Comparison of ENCODE assay signal across 10 cellular contexts in genomic region chr16:19210968-19211367, GRCh38. TPM values are rescaled to one million over a fixed set of nuclear protein-coding genes. Genes with fewer than 3 reads are reported as not detected.
DNase-seq lines count a peak whose midpoint lies in the region; ATAC-seq and TF ChIP-seq lines count a peak whose summit lies in the region.
"Had no signal": no experiment of that assay in that cellular context is flagged by ENCODE, and none has a peak within 500 bp of the region (broad histone marks: within the 10 kb centered on the region; RNA-seq: fewer than 3 reads in every experiment).

No MANE protein-coding gene starts in this region.

- H4K20me1 ChIP-seq in DOHH2 (ENCODE audit: control insufficient read depth, insufficient read depth, low read depth, low read length): no peaks in the 10 kb centered on the region
- no peaks in the 10 kb centered on the region for H4K20me1 ChIP-seq in SU-DHL-6 (ENCODE audit: low read depth, low read length)

- H3K27me3 Mint-ChIP-seq in CD8-positive, alpha-beta T cell (ENCODE audit: low read depth): peaks cover 5% of the 10 kb centered on the region

- peak overlapping the region; percentile 3 for H2AFZ ChIP-seq in SU-DHL-6 (ENCODE audit: low read depth, low read length, severe bottlenecking)
- H2AFZ ChIP-seq: parathyroid adenoma had no signal

- H3K36me3 Mint-ChIP-seq in CD8-positive, alpha-beta T cell: no peaks in the 10 kb centered on the region

- peaks cover 12% of the 10 kb centered on the region for H3K79me2 ChIP-seq in DOHH2 (ENCODE audit: control insufficient read depth, low read length)
- H3K79me2 ChIP-seq in SU-DHL-6 (ENCODE audit: insufficient read depth, low read length): no peaks in the 10 kb centered on the region
- H3K79me2 ChIP-seq: parathyroid adenoma had no signal

- no peaks in the 10 kb centered on the region for H3K4me1 Mint-ChIP-seq in CD8-positive, alpha-beta T cell (ENCODE audit: low read depth)

- H3K27ac ChIP-seq in DOHH2 (ENCODE audit: low read depth, low read length): peak overlapping the region; percentile 98
- H3K27ac ChIP-seq in SU-DHL-6 (ENCODE audit: low read depth, low read length): peak overlapping the region; percentile 92
- H3K27ac ChIP-seq in CD8-positive, alpha-beta T cell (ENCODE audit: low read depth, low read length): no peak overlapping the region
- H3K27ac ChIP-seq in uterus: no peak overlapping the region
- H3K27ac ChIP-seq: parathyroid adenoma had no signal

- H3K27me3 ChIP-seq in DOHH2 (ENCODE audit: control insufficient read depth, low read length) (no peaks in the 10 kb centered on the region), SU-DHL-6 (ENCODE audit: low read length) (no peaks in the 10 kb centered on the region), uterus (no peaks in the 10 kb centered on the region)
- no peaks in the 10 kb centered on the region for H3K27me3 ChIP-seq in CD8-positive, alpha-beta T cell (ENCODE audit: insufficient read depth, low read length)

- H3K4me1 ChIP-seq in DOHH2 (ENCODE audit: control insufficient read depth, low read length): peaks cover 63% of the 10 kb centered on the region
- H3K4me1 ChIP-seq in CD8-positive, alpha-beta T cell (ENCODE audit: insufficient read depth, low read length): no peaks in the 10 kb centered on the region
- no peaks in the 10 kb centered on the region for H3K4me1 ChIP-seq in uterus
- H3K4me1 ChIP-seq: parathyroid adenoma had no signal

- H3K9me3 ChIP-seq in DOHH2 (ENCODE audit: control insufficient read depth, insufficient read depth, low read length) (peaks cover 15% of the 10 kb centered on the region; the same call in 1 of the 2 replicates), SU-DHL-6 (ENCODE audit: insufficient read depth, low read length) (no peaks in the 10 kb centered on the region), uterus (no peaks in the 10 kb centered on the region)
- H3K9me3 ChIP-seq in CD8-positive, alpha-beta T cell (ENCODE audit: low read length): no peaks in the 10 kb centered on the region

- H3K27ac Mint-ChIP-seq in CD8-positive, alpha-beta T cell: no peak overlapping the region
- H3K27ac Mint-ChIP-seq: activated T-helper 1 cell treated with anti-CD3 and anti-CD28 coated beads, Interleukin-12 subunit alpha, Interleukin-12 subunit beta, Interleukin-2, Interleukin-4 antibody, amounts not matched to agents 30 ng/mL and 10 ng/mL and 1 ng/mL, durations not matched to agents 14 hours and 24 hours and 36 hours had no signal

- H3F3A ChIP-seq in DOHH2 (ENCODE audit: control insufficient read depth, insufficient read depth) (peaks cover 16% of the 10 kb centered on the region), SU-DHL-6 (ENCODE audit: insufficient read depth) (peaks cover 14% of the 10 kb centered on the region)

- TF ChIP-seq CTCF in DOHH2 (IDR thresholded peaks at IDR 0.05; ENCODE audit: low read depth, low read length, poor library complexity, severe bottlenecking) (no peak), SU-DHL-6 (IDR thresholded peaks at IDR 0.05; ENCODE audit: insufficient read depth, low read length, poor library complexity, severe bottlenecking) (no peak), uterus (IDR thresholded peaks at IDR 0.05) (no peak)
- no peak for TF ChIP-seq CTCF in CD8-positive, alpha-beta T cell (IDR thresholded peaks at IDR 0.05)

- H3K4me2 ChIP-seq in DOHH2 (ENCODE audit: low read length) (peak overlapping the region; percentile 98), SU-DHL-6 (ENCODE audit: low read depth, low read length, poor library complexity, severe bottlenecking) (peak overlapping the region; percentile 68)

- CTCF ChIA-PET in CD8-positive, alpha-beta T cell (lab: Charles Lee): no interaction called here

- ATAC-seq in GM19468 (IDR thresholded peaks at IDR 0.05; ENCODE audit: extremely low read depth, unreplicated experiment) (peak; percentile 24), HG03135 (IDR thresholded peaks at IDR 0.05; ENCODE audit: unreplicated experiment) (peak; percentile 44)
- ATAC-seq in CD8-positive, alpha-beta T cell: no peak

- intact Hi-C loops in CD8-positive, alpha-beta T cell (cut with DNase I, micrococcal nuclease): no loop called here
- intact Hi-C loops in uterus (cut with DNase I; ENCODE audit: low total_unique reads): no loop called here

- H3K4me3 Mint-ChIP-seq in CD8-positive, alpha-beta T cell: no peak overlapping the region
- H3K4me3 Mint-ChIP-seq: activated T-helper 1 cell treated with anti-CD3 and anti-CD28 coated beads, Interleukin-12 subunit alpha, Interleukin-12 subunit beta, Interleukin-2, Interleukin-4 antibody, amounts not matched to agents 30 ng/mL and 10 ng/mL and 1 ng/mL, durations not matched to agents 14 hours and 24 hours and 36 hours had no signal

- TF ChIP-seq POLR2A in uterus (IDR thresholded peaks at IDR 0.05): no peak

- POLR2A ChIA-PET in CD8-positive, alpha-beta T cell (lab: Charles Lee): no interaction called here

- H3K4me3 ChIP-seq in DOHH2 (ENCODE audit: low read length) (peak overlapping the region; percentile 81), SU-DHL-6 (ENCODE audit: insufficient read depth, low read length, poor library complexity, severe bottlenecking) (peak overlapping the region; percentile 39), uterus (no peak overlapping the region)
- H3K4me3 ChIP-seq in CD8-positive, alpha-beta T cell (ENCODE audit: low read depth, low read length): no peak overlapping the region

- no peak for DNase-seq in NCI-H1105 (lab: John Stamatoyannopoulos, UW)
- no peak for DNase-seq in CD8-positive, alpha-beta T cell
- no peak for DNase-seq in mucosa of gallbladder (ENCODE audit: low spot score)
- no peak for DNase-seq in uterus

- H3K9me3 Mint-ChIP-seq in CD8-positive, alpha-beta T cell: peaks cover 10% of the 10 kb centered on the region
- H3K9me3 Mint-ChIP-seq: activated T-helper 1 cell treated with anti-CD3 and anti-CD28 coated beads, Interleukin-12 subunit alpha, Interleukin-12 subunit beta, Interleukin-2, Interleukin-4 antibody, amounts not matched to agents 30 ng/mL and 10 ng/mL and 1 ng/mL, durations not matched to agents 14 hours and 24 hours and 36 hours had no signal

- H3K9ac ChIP-seq in SU-DHL-6 (ENCODE audit: low read length): peak overlapping the region; percentile 53
- H3K9ac ChIP-seq: parathyroid adenoma had no signal

- H3K9me2 ChIP-seq in DOHH2 (replicated peaks; ENCODE audit: control insufficient read depth, low read length): no peaks in the 10 kb centered on the region
- no peaks in the 10 kb centered on the region for H3K9me2 ChIP-seq in SU-DHL-6 (replicated peaks; ENCODE audit: insufficient read depth, low read length)

- H3K36me3 ChIP-seq in DOHH2 (ENCODE audit: control insufficient read depth, low read length) (peaks cover 18% of the 10 kb centered on the region), SU-DHL-6 (ENCODE audit: low read length) (no peaks in the 10 kb centered on the region; the same call in 1 of the 2 replicates), uterus (no peaks in the 10 kb centered on the region)
- H3K36me3 ChIP-seq in CD8-positive, alpha-beta T cell (ENCODE audit: insufficient read depth, low read length): no peaks in the 10 kb centered on the region

RNA-seq across cellular contexts. Expression of gene SYT17, which starts 42.9 kb away (rescaled TPM):
- total RNA-seq in CD8-positive, alpha-beta T cell: not detected
- 4.0 TPM for total RNA-seq in mucosa of gallbladder
- 1 to 10 TPM in 3 of 4 donors, under 1 TPM in 1; 0.29 to 4.4 (median 2.2) TPM for total RNA-seq in uterus

Comparison
In these comparisons a context has a peak if more than half of its experiments do, and no peak if none do; other contexts are left out.
1. H3K27ac ChIP-seq: peak in DOHH2 (single experiment) and SU-DHL-6 (single experiment); none in CD8-positive, alpha-beta T cell (single experiment) and uterus (0 of 2).
2. H3K4me3 ChIP-seq: peak in DOHH2 (single experiment) and SU-DHL-6 (single experiment); none in CD8-positive, alpha-beta T cell (single experiment) and uterus (0 of 2).